ENCODE assay signal across 8 cellular contexts in genomic region chr1:206122686-206123085, GRCh38. TPM values are rescaled to one million over a fixed set of nuclear protein-coding genes. Genes with fewer than 3 reads are reported as not detected.
"Had no signal": no experiment of that assay in that cellular context is flagged by ENCODE, and none has a peak within 500 bp of the region (broad histone marks: within the 10 kb centered on the region; RNA-seq: fewer than 3 reads in every experiment).

No MANE protein-coding gene starts in this region.

- H3K9me3 ChIP-seq: HAP-1 had no signal

- H3K4me3 ChIP-seq: GM23248, HAP-1 had no signal

- H3K27ac ChIP-seq: GM23248, HL-60 had no signal

- DNase-seq: GM23248, GOT3, H7, HFFc6 had no signal

- FAIRE-seq: HepG2 had no signal

- H3K36me3 ChIP-seq: HAP-1 had no signal

- H3K4me1 ChIP-seq: HAP-1 had no signal

RNA-seq across cellular contexts. Expression of gene AVPR1B, which starts 5.5 kb away (rescaled TPM):
- polyA plus RNA-seq: GM23248, IgD-negative memory B cell had no signal
